In genomic region chr1:86089765-86090164, GRCh38 we compare ENCODE assay signal across 21 cellular contexts.
"Had no signal": no experiment of that assay in that cellular context is flagged by ENCODE, and none has a peak within 500 bp of the region (broad histone marks: within the 10 kb centered on the region; RNA-seq: fewer than 3 reads in every experiment).

No MANE protein-coding gene starts in this region.

- H3K27ac ChIP-seq: esophagus squamous epithelium, gastrocnemius medialis, left ventricle myocardium inferior, ovary, prostate gland, thyroid gland had no signal

- DNase-seq: activated CD4-positive, alpha-beta memory T cell treated with anti-CD3 and anti-CD28 coated beads for 36 hours; activated CD4-positive, alpha-beta T cell treated with anti-CD3 and anti-CD28 coated beads for 48 hours; activated effector memory CD4-positive, alpha-beta T cell treated with Interleukin-2 at 50 U/mL for 16 hours; activated naive CD4-positive, alpha-beta T cell treated with anti-CD3 and anti-CD28 coated beads for 36 hours; activated naive CD8-positive, alpha-beta T cell treated with anti-CD3 and anti-CD28 coated beads, Interleukin-2, amount 10 ng/mL, durations not matched to agents 7 days and 5 days; activated T-cell treated with anti-CD3 and anti-CD28 coated beads, Interleukin-2, amount 50 U/mL, for 48 hours; amniotic stem cell; cerebellar nuclear complex; cortex of kidney; endodermal cell; esophagus squamous epithelium; gastrocnemius medialis; hippocampal formation; left ventricle myocardium inferior; mammary epithelial cell; naive thymus-derived CD8-positive, alpha-beta T cell; ovary; stimulated activated CD4-positive, alpha-beta T cell treated with anti-CD3 and anti-CD28 coated beads, Interleukin-4, amount 100 ng/mL, for 24 hours; stimulated activated naive CD4-positive, alpha-beta T cell treated with Interleukin-2 at 50 U/mL for 16 hours; thyroid gland had no signal

- H3K27me3 ChIP-seq: esophagus squamous epithelium, gastrocnemius medialis, ovary, thyroid gland had no signal

- ATAC-seq: gastrocnemius medialis; naive thymus-derived CD8-positive, alpha-beta T cell had no signal

- H3K4me3 ChIP-seq: esophagus squamous epithelium, gastrocnemius medialis, left ventricle myocardium inferior, ovary, prostate gland, thyroid gland had no signal

- H3K9me3 ChIP-seq: esophagus squamous epithelium, gastrocnemius medialis, ovary, prostate gland, thyroid gland had no signal

- H3K36me3 ChIP-seq: esophagus squamous epithelium, gastrocnemius medialis, left ventricle myocardium inferior, ovary, prostate gland, thyroid gland had no signal

- H3K4me1 ChIP-seq: esophagus squamous epithelium, gastrocnemius medialis, left ventricle myocardium inferior, prostate gland, thyroid gland had no signal
